ENCODE assay signal across 14 cellular contexts in the genomic region with DNA sequence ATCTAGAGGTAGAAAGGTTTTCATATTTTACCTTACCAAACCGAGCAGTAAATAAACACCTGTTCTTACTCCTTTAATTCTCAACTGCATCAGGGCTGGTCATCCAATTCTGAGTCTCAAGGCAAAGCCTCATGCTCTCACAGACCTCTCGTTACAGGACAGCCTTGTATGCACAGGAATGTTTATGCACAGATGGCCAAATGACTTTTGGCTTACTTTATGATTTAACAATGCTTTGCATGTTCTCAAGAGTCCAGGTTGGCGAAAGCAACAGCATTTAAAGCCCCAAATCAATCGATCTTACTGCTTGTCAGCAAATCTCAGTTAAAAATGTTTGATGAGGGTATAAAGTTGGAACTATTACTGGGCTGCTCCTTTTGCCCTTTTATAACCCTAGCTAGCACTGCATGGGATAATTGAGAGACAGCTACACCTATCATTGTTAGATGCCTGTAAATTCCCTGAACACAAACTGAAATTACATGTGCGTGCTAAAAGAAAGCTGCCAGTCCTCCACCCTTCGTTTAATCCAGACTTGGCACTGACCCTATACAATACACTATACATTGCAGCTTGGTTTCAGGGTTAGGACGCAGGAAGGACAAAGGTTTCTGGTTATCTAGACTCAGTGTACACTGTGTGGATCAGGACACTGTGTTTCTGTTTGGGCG.
DNase-seq lines count a peak whose midpoint lies in the region; ATAC-seq and TF ChIP-seq lines count a peak whose summit lies in the region.
"Had no signal": no experiment of that assay in that cellular context is flagged by ENCODE, and none has a peak within 500 bp of the region (broad histone marks: within the 10 kb centered on the region; RNA-seq: fewer than 3 reads in every experiment).

No MANE protein-coding gene starts in this region.

- peak overlapping the region in 1 of 4 donors; percentile 18 for H3K4me3 ChIP-seq in Peyer's patch
- no peak overlapping the region for H3K4me3 ChIP-seq in esophagus squamous epithelium
- H3K4me3 ChIP-seq in mucosa of descending colon, result no peak overlapping the region
- no peak overlapping the region for H3K4me3 ChIP-seq in upper lobe of left lung
- H3K4me3 ChIP-seq: ovary had no signal

- H3K27me3 ChIP-seq in Peyer's patch (no peaks in the 10 kb centered on the region), esophagus squamous epithelium (no peaks in the 10 kb centered on the region), upper lobe of left lung (no peaks in the 10 kb centered on the region)
- H3K27me3 ChIP-seq: ovary had no signal

- H3K4me1 ChIP-seq in Peyer's patch, result peaks cover 0 to 25% (median 0%) of the 10 kb centered on the region in 4 donors
- H3K4me1 ChIP-seq in esophagus squamous epithelium, result peaks cover 0 to 64% (median 22%) of the 10 kb centered on the region in 3 donors
- H3K4me1 ChIP-seq in mucosa of descending colon (ENCODE audit: low read depth), result peaks cover 33% of the 10 kb centered on the region
- peaks cover 0 to 15% (median 2%) of the 10 kb centered on the region in 4 donors for H3K4me1 ChIP-seq in upper lobe of left lung

- 24 to 32% methylated on average over 7 to 8 of the region's 8 CpGs for WGBS in esophagus squamous epithelium, 2 donors
- 72% methylated on average over 8 of the region's 8 CpGs for WGBS in upper lobe of left lung, 2 donors

- peak overlapping the region in 3 of 4 donors; percentile 32 to 76 (median 39) for H3K27ac ChIP-seq in Peyer's patch
- peak overlapping the region; percentile 37 to 72 (median 54) for H3K27ac ChIP-seq in esophagus squamous epithelium
- peak overlapping the region in 3 of 4 donors; percentile 32 to 79 (median 67) for H3K27ac ChIP-seq in upper lobe of left lung
- H3K27ac ChIP-seq: KMS-11, ovary had no signal

- intact Hi-C loops in esophagus squamous epithelium (cut with DNase I) (no loop called here), mucosa of descending colon (cut with DNase I, micrococcal nuclease) (no loop called here)

- H3K9me3 ChIP-seq in Peyer's patch (no peaks in the 10 kb centered on the region), esophagus squamous epithelium (no peaks in the 10 kb centered on the region), mucosa of descending colon (no peaks in the 10 kb centered on the region), upper lobe of left lung (no peaks in the 10 kb centered on the region)
- H3K9me3 ChIP-seq: ovary had no signal

- peak; percentile 83 for ATAC-seq in mucosa of descending colon
- ATAC-seq in upper lobe of left lung (ENCODE audit: low FRiP score in 2 of 2), result peak; percentile 24 to 60
- no peak for ATAC-seq in HG03159 (IDR thresholded peaks at IDR 0.05; ENCODE audit: unreplicated experiment)
- ATAC-seq: T-helper 17 cell had no signal

- DNase-seq in Peyer's patch, result no peak
- no peak for DNase-seq in esophagus squamous epithelium (lab: John Stamatoyannopoulos, UW)
- DNase-seq in mucosa of descending colon, result peak in 1 of 3 donors; percentile 62
- no peak for DNase-seq in upper lobe of left lung
- no peak for DNase-seq in NCI-H2171 (lab: John Stamatoyannopoulos, UW)
- DNase-seq in SHP77 (lab: John Stamatoyannopoulos, UW), result no peak
- DNase-seq: activated CD4-positive, alpha-beta T cell treated with anti-CD3 and anti-CD28 coated beads, Interleukin-2, amount 50 U/mL, for 48 hours; left cardiac atrium; NCI-H2171 treated with DMSO at 0.1 percent for 48 hours; ovary; stimulated activated CD4-positive, alpha-beta T cell treated with anti-CD3 and anti-CD28 coated beads, Interleukin-4, amount 100 ng/mL, for 4 hours; T-helper 17 cell had no signal

- no peak for TF ChIP-seq EP300 in upper lobe of left lung (IDR thresholded peaks at IDR 0.05)

- TF ChIP-seq CTCF in Peyer's patch (IDR thresholded peaks at IDR 0.05), result no peak
- TF ChIP-seq CTCF in esophagus squamous epithelium (IDR thresholded peaks at IDR 0.05), result no peak
- TF ChIP-seq CTCF in mucosa of descending colon (IDR thresholded peaks at IDR 0.05), result no peak
- no peak for TF ChIP-seq CTCF in upper lobe of left lung (IDR thresholded peaks at IDR 0.05)

- TF ChIP-seq POLR2A in Peyer's patch (IDR thresholded peaks at IDR 0.05), result no peak
- no peak for TF ChIP-seq POLR2A in esophagus squamous epithelium (IDR thresholded peaks at IDR 0.05)
- TF ChIP-seq POLR2A in upper lobe of left lung (IDR thresholded peaks at IDR 0.05), result no peak

- H3K36me3 ChIP-seq in Peyer's patch (peaks cover 0 to 3% (median 0%) of the 10 kb centered on the region in 3 donors), esophagus squamous epithelium (peaks cover 0 to 7% (median 3%) of the 10 kb centered on the region in 3 donors), mucosa of descending colon (ENCODE audit: low read depth) (no peaks in the 10 kb centered on the region), upper lobe of left lung (peaks cover 0 to 5% (median 1%) of the 10 kb centered on the region in 4 donors)
- H3K36me3 ChIP-seq: ovary had no signal
